In the genomic region with DNA sequence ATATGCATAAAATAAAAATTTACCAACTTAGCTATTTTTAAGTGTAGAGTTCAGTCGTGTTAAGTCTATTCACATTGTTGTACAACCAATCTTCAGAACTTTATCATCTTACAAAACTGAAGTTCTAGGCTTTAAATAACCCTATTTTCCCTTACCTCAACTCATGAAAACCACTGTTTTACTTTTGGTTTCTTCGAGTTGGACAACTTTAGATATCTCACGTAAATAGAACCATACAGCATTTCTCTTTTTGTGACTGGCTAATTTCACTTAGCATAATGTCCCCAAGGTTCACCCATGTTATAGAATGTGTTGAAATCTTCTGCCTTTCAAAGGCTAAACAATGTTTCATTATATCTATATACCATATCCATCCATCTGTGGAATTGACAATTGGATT, we compare ENCODE assay signal across 24 cellular contexts.
"Had no signal": no experiment of that assay in that cellular context is flagged by ENCODE, and none has a peak within 500 bp of the region (broad histone marks: within the 10 kb centered on the region; RNA-seq: fewer than 3 reads in every experiment).

No MANE protein-coding gene starts in this region.

- DNase-seq: cortex of kidney; dorsolateral prefrontal cortex; effector CD8-positive, alpha-beta T cell; foreskin melanocyte; heart right ventricle; hypothalamus; left cardiac atrium; left ventricle myocardium inferior; lower lobe of right lung; natural killer cell; sigmoid colon; stimulated activated CD4-positive, alpha-beta T cell treated with anti-CD3 and anti-CD28 coated beads, Interleukin-2, amount 100 ng/mL, for 24 hours; stimulated activated CD4-positive, alpha-beta T cell treated with anti-CD3 and anti-CD28 coated beads, Interleukin-4, amount 100 ng/mL, for 4 hours; stimulated activated naive B cell treated with anti-CD40 and anti-IgM and Interleukin-4, amounts not matched to agents 10 μg/mL and 1 μg/mL and 100 μg/mL, for 72 hours; stimulated activated naive CD8-positive, alpha-beta T cell treated with anti-CD3 and anti-CD28 coated beads, Interleukin-15, amount 100 ng/mL, for 72 hours; testis; upper lobe of right lung had no signal

- H3K4me1 Mint-ChIP-seq: natural killer cell; neural crest cell; stimulated activated naive B cell treated with anti-CD40 and anti-IgM and Interleukin-4, amounts not matched to agents 10 μg/mL and 1 μg/mL and 100 μg/mL, for 72 hours; stimulated activated naive CD8-positive, alpha-beta T cell treated with anti-CD3 and anti-CD28 coated beads, Interleukin-15, amount 100 ng/mL, for 72 hours had no signal

- H3K9me3 ChIP-seq: left ventricle myocardium inferior, lower lobe of right lung, right atrium auricular region, sigmoid colon, testis, tibial nerve, upper lobe of right lung had no signal

- H3K4me3 Mint-ChIP-seq: memory B cell; mesothelial cell of epicardium; natural killer cell; neural crest cell; stimulated activated naive B cell treated with anti-CD40 and anti-IgM and Interleukin-4, amounts not matched to agents 10 μg/mL and 1 μg/mL and 100 μg/mL, for 72 hours; stimulated activated naive CD8-positive, alpha-beta T cell treated with anti-CD3 and anti-CD28 coated beads, Interleukin-15, amount 100 ng/mL, for 72 hours had no signal

- H3K4me3 ChIP-seq: dorsolateral prefrontal cortex, heart right ventricle, left ventricle myocardium inferior, lower lobe of right lung, right atrium auricular region, sigmoid colon, skin epidermis, testis, tibial nerve, upper lobe of right lung had no signal

- H3K4me1 ChIP-seq: heart right ventricle, left ventricle myocardium inferior, lower lobe of right lung, right atrium auricular region, sigmoid colon, testis, tibial nerve, upper lobe of right lung had no signal

- ATAC-seq: heart right ventricle; left cardiac atrium; lower lobe of right lung; natural killer cell; stimulated activated naive B cell treated with anti-CD40 and anti-IgM and Interleukin-4, amounts not matched to agents 10 μg/mL and 1 μg/mL and 100 μg/mL, for 72 hours; stimulated activated naive CD8-positive, alpha-beta T cell treated with anti-CD3 and anti-CD28 coated beads, Interleukin-15, amount 100 ng/mL, for 72 hours; upper lobe of right lung had no signal

- H3K27me3 ChIP-seq: dorsolateral prefrontal cortex, heart right ventricle, right atrium auricular region, sigmoid colon, testis, tibial nerve, upper lobe of right lung had no signal

- H3K27ac ChIP-seq: dorsolateral prefrontal cortex, heart right ventricle, left ventricle myocardium inferior, lower lobe of right lung, right atrium auricular region, sigmoid colon, skin epidermis, testis, tibial nerve, upper lobe of right lung had no signal

- H3K27ac Mint-ChIP-seq: memory B cell; mesothelial cell of epicardium; natural killer cell; stimulated activated naive B cell treated with anti-CD40 and anti-IgM and Interleukin-4, amounts not matched to agents 10 μg/mL and 1 μg/mL and 100 μg/mL, for 72 hours; stimulated activated naive CD8-positive, alpha-beta T cell treated with anti-CD3 and anti-CD28 coated beads, Interleukin-15, amount 100 ng/mL, for 72 hours had no signal

- FAIRE-seq: islet of Langerhans had no signal

- H3K27me3 Mint-ChIP-seq: memory B cell; stimulated activated naive B cell treated with anti-CD40 and anti-IgM and Interleukin-4, amounts not matched to agents 10 μg/mL and 1 μg/mL and 100 μg/mL, for 72 hours; stimulated activated naive CD8-positive, alpha-beta T cell treated with anti-CD3 and anti-CD28 coated beads, Interleukin-15, amount 100 ng/mL, for 72 hours had no signal

- H3K36me3 Mint-ChIP-seq: memory B cell; mesothelial cell of epicardium; natural killer cell; stimulated activated naive B cell treated with anti-CD40 and anti-IgM and Interleukin-4, amounts not matched to agents 10 μg/mL and 1 μg/mL and 100 μg/mL, for 72 hours had no signal

- H3K36me3 ChIP-seq: heart right ventricle, left ventricle myocardium inferior, lower lobe of right lung, right atrium auricular region, sigmoid colon, tibial nerve, upper lobe of right lung had no signal

- H3K9me3 Mint-ChIP-seq: memory B cell; stimulated activated naive B cell treated with anti-CD40 and anti-IgM and Interleukin-4, amounts not matched to agents 10 μg/mL and 1 μg/mL and 100 μg/mL, for 72 hours had no signal
